8 cellular contexts compared by ENCODE assay signal in genomic region chr2:227884511-227884947, GRCh38. TPM values are rescaled to one million over a fixed set of nuclear protein-coding genes. Genes with fewer than 3 reads are reported as not detected.
DNase-seq lines count a peak whose midpoint lies in the region; ATAC-seq, FAIRE-seq and TF ChIP-seq lines count a peak whose summit lies in the region.

No MANE protein-coding gene starts in this region.

- no peak overlapping the region for H3K4me3 Mint-ChIP-seq in effector memory CD8-positive, alpha-beta T cell

- H3K27ac Mint-ChIP-seq in effector memory CD8-positive, alpha-beta T cell, result no peak overlapping the region

- H3K9me3 Mint-ChIP-seq in effector memory CD8-positive, alpha-beta T cell, result no peaks in the 10 kb centered on the region

- peak; percentile 77 for FAIRE-seq in GM18507 (lab: Jason Lieb, UNC)
- peak; percentile 90 for FAIRE-seq in urothelium cell line (lab: Jason Lieb, UNC)

- peak; percentile 91 for TF ChIP-seq CTCF in AG04450 (IDR thresholded peaks at IDR 0.05; ENCODE audit: low read depth, low read length)

- no peak overlapping the region for H3K27ac ChIP-seq in AG04450 (ENCODE audit: low read depth, low read length)

- peak; percentile 95 for ATAC-seq in HG02852 (IDR thresholded peaks at IDR 0.05; ENCODE audit: unreplicated experiment)
- peak; percentile 80 for ATAC-seq in effector memory CD8-positive, alpha-beta T cell (replicated peaks)

- CTCF ChIA-PET in AG04450 (lab: Charles Lee), result interaction anchor here (1.2 to 2.3 kb wide), 4 partner anchors 11 to 226 kb away, joined by 3 to 8 read pairs (median 6); no protein-coding TSS in a partner anchor

- no peaks in the 10 kb centered on the region for H3K9me3 ChIP-seq in AG04450 (ENCODE audit: control insufficient read depth, insufficient read depth, low read length)

- H3K27me3 ChIP-seq in AG04450 (ENCODE audit: control insufficient read depth, insufficient read depth, low read length), result no peaks in the 10 kb centered on the region

- no peaks in the 10 kb centered on the region for H3K27me3 Mint-ChIP-seq in effector memory CD8-positive, alpha-beta T cell

- H3K36me3 Mint-ChIP-seq in effector memory CD8-positive, alpha-beta T cell (ENCODE audit: insufficient read depth), result no peaks in the 10 kb centered on the region

- no peak overlapping the region for H3K4me3 ChIP-seq in AG04450 (ENCODE audit: low read depth, low read length)

- POLR2A ChIA-PET in AG04450 (lab: Yijun Ruan, JAX), result no interaction called here

- peaks cover 0 to 4% of the 10 kb centered on the region in 2 donors for H3K4me1 Mint-ChIP-seq in effector memory CD8-positive, alpha-beta T cell (ENCODE audit: low read depth in 2 of 2)

- DNase-seq in AG04450 (ENCODE audit: low read depth, low spot score), result peak; percentile 27
- peak; percentile 42 for DNase-seq in GM18507 (ENCODE audit: extremely low spot score, insufficient read length, low read depth)
- DNase-seq in NCI-H2029 (lab: John Stamatoyannopoulos, UW), result peak; percentile 3
- DNase-seq in activated CD4-positive, alpha-beta T cell treated with anti-CD3 and anti-CD28 coated beads for 1 hour, result peak; percentile 24
- peak; percentile 29 to 46 (median 46) for DNase-seq in effector memory CD8-positive, alpha-beta T cell
- peak; percentile 22 for DNase-seq in myocyte (ENCODE audit: low read depth)
- DNase-seq in urothelium cell line (ENCODE audit: low spot score), result peak; percentile 78

RNA-seq across cellular contexts. Expression of gene DAW1, which starts 13.1 kb away (rescaled TPM):
- 0.12 and 0.25 TPM in 2 replicates for polyA plus RNA-seq in AG04450 (2011; rRNA removed)
- polyA minus RNA-seq in AG04450 (2011; rRNA and poly(A)+ RNA removed), result not detected in 2 replicates
- not detected in 2 replicates for total RNA-seq in myocyte
- not detected for polyA plus RNA-seq in myocyte (2012)

Comparison
In these comparisons a context has a peak if more than half of its experiments do, and no peak if none do; other contexts are left out.
1. DNase-seq: peak in every context shown above with its lines; median percentile 78 in urothelium cell line; 46 in effector memory CD8-positive, alpha-beta T cell; 42 in GM18507; 27 in AG04450; 24 in activated CD4-positive, alpha-beta T cell treated with anti-CD3 and anti-CD28 coated beads for 1 hour; 22 in myocyte; 3 in NCI-H2029.